12 cellular contexts compared by ENCODE assay signal in genomic region chr13:97215325-97215724, GRCh38. TPM values are rescaled to one million over a fixed set of nuclear protein-coding genes. Genes with fewer than 3 reads are reported as not detected.
DNase-seq lines count a peak whose midpoint lies in the region; ATAC-seq and TF ChIP-seq lines count a peak whose summit lies in the region.
"Had no signal": no experiment of that assay in that cellular context is flagged by ENCODE, and none has a peak within 500 bp of the region (broad histone marks: within the 10 kb centered on the region; RNA-seq: fewer than 3 reads in every experiment).

No MANE protein-coding gene starts in this region.

- H3K36me3 Mint-ChIP-seq in activated T-helper 17 cell treated with anti-CD3 and anti-CD28 coated beads, Interleukin-2, amount 50 U/mL, for 72 hours (ENCODE audit: low read depth) = no peaks in the 10 kb centered on the region

- TF ChIP-seq CTCF in foreskin keratinocyte (conservative IDR thresholded peaks at IDR 0.05) (no peak), A673 (conservative IDR thresholded peaks at IDR 0.05; ENCODE audit: low read depth, low read length) (no peak)

- H3K27me3 ChIP-seq in foreskin keratinocyte = no peaks in the 10 kb centered on the region
- H3K27me3 ChIP-seq in A673 (replicated peaks; ENCODE audit: insufficient read depth, low read depth, low read length, poor library complexity) = no peaks in the 10 kb centered on the region
- H3K27me3 ChIP-seq: gastrocnemius medialis had no signal

- no peak overlapping the region for H3K27ac Mint-ChIP-seq in activated T-helper 17 cell treated with anti-CD3 and anti-CD28 coated beads, Interleukin-2, amount 50 U/mL, for 72 hours

- DNase-seq in foreskin keratinocyte = no peak
- DNase-seq in A673 (ENCODE audit: low spot score) = no peak
- DNase-seq in AML-193 (lab: John Stamatoyannopoulos, UW) = no peak
- DNase-seq in activated CD4-positive, alpha-beta T cell treated with anti-CD3 and anti-CD28 coated beads, Interleukin-2, amount 50 U/mL, for 48 hours = no peak
- DNase-seq: gastrocnemius medialis, NCI-H2171 treated with DMSO at 0.1 percent for 48 hours, retina had no signal

- H3K4me1 Mint-ChIP-seq in activated T-helper 17 cell treated with anti-CD3 and anti-CD28 coated beads, Interleukin-2, amount 50 U/mL, for 72 hours = peaks cover 16% of the 10 kb centered on the region

- no peak overlapping the region for H3K27ac ChIP-seq in foreskin keratinocyte
- no peak overlapping the region for H3K27ac ChIP-seq in A673 (ENCODE audit: low read depth, low read length, poor library complexity, severe bottlenecking)
- H3K27ac ChIP-seq: gastrocnemius medialis, KMS-11 had no signal

- BruUV-seq in A673 (replicated peaks; lab: Mats Ljungman, UMichigan) = no TSS peak

- H3K4me3 Mint-ChIP-seq in activated T-helper 17 cell treated with anti-CD3 and anti-CD28 coated beads, Interleukin-2, amount 50 U/mL, for 72 hours = no peak overlapping the region

- no peaks in the 10 kb centered on the region for H3K27me3 Mint-ChIP-seq in activated T-helper 17 cell treated with anti-CD3 and anti-CD28 coated beads, Interleukin-2, amount 50 U/mL, for 72 hours

- POLR2A ChIA-PET in A673 (lab: Charles Lee; ENCODE audit: low non-redundant PET) = no interaction called here

- peak; percentile 47 for ATAC-seq in GM18508 (IDR thresholded peaks at IDR 0.05; ENCODE audit: insufficient read depth, unreplicated experiment)
- ATAC-seq in GM19463 (IDR thresholded peaks at IDR 0.05; ENCODE audit: unreplicated experiment) = peak; percentile 53
- peak; percentile 43 for ATAC-seq in HG03196 (IDR thresholded peaks at IDR 0.05; ENCODE audit: unreplicated experiment)
- peak; percentile 35 for ATAC-seq in activated T-helper 17 cell treated with anti-CD3 and anti-CD28 coated beads, Interleukin-2, amount 50 U/mL, for 72 hours (replicated peaks)
- no peak for ATAC-seq in foreskin keratinocyte
- ATAC-seq: gastrocnemius medialis had no signal

- H3K4me1 ChIP-seq in foreskin keratinocyte (peaks cover 3% of the 10 kb centered on the region), A673 (ENCODE audit: insufficient read depth, low read length, poor library complexity, severe bottlenecking) (no peaks in the 10 kb centered on the region)
- H3K4me1 ChIP-seq: gastrocnemius medialis had no signal

- no peaks in the 10 kb centered on the region for H3K9me3 Mint-ChIP-seq in activated T-helper 17 cell treated with anti-CD3 and anti-CD28 coated beads, Interleukin-2, amount 50 U/mL, for 72 hours

- CTCF ChIA-PET in A673 (lab: Charles Lee) = no interaction called here

- H3K4me3 ChIP-seq in A673 (ENCODE audit: low read depth, low read length, poor library complexity, severe bottlenecking) = no peak overlapping the region
- H3K4me3 ChIP-seq: gastrocnemius medialis had no signal

- H3K36me3 ChIP-seq in A673 (ENCODE audit: insufficient read depth, low read length, poor library complexity, severe bottlenecking) = no peaks in the 10 kb centered on the region
- H3K36me3 ChIP-seq: gastrocnemius medialis had no signal

- intact Hi-C loops in A673 (cut with micrococcal nuclease; ENCODE audit: unreplicated experiment) = no loop called here

- no peaks in the 10 kb centered on the region for H3K9me3 ChIP-seq in A673 (ENCODE audit: low read depth, low read length, poor library complexity, severe bottlenecking)
- H3K9me3 ChIP-seq: gastrocnemius medialis had no signal

RNA-seq across cellular contexts. Expression of gene MBNL2, which starts 6.8 kb away (rescaled TPM):
- 10 to 100 TPM; 13.4 to 27.2 TPM for total RNA-seq in activated T-helper 17 cell treated with anti-CD3 and anti-CD28 coated beads, Interleukin-2, amount 50 U/mL, for 72 hours
- total RNA-seq in foreskin keratinocyte (27.3 and 33.1 TPM in 2 replicates), A673 (2021) (12.0 TPM in 2 replicates)
- polyA plus RNA-seq in foreskin keratinocyte = 5.0 and 5.2 TPM in 2 replicates
